15 cellular contexts compared by ENCODE assay signal in genomic region chr4:176981551-176981950, GRCh38.
A peak's percentile ranks its signal among the peaks of the same experiment; 100 is the strongest.
DNase-seq lines count a peak whose midpoint lies in the region; ATAC-seq and TF ChIP-seq lines count a peak whose summit lies in the region.
"Had no signal": no experiment of that assay in that cellular context is flagged by ENCODE, and none has a peak within 500 bp of the region (broad histone marks: within the 10 kb centered on the region; RNA-seq: fewer than 3 reads in every experiment).

No MANE protein-coding gene starts in this region.

- TF ChIP-seq CTCF in right atrium auricular region (IDR thresholded peaks at IDR 0.05) (no peak), foreskin fibroblast (IDR thresholded peaks at IDR 0.05; ENCODE audit: low read depth, low read length) (no peak), osteocyte (IDR thresholded peaks at IDR 0.05) (no peak), natural killer cell (IDR thresholded peaks at IDR 0.05) (no peak)

- H3K9me3 Mint-ChIP-seq in osteocyte (ENCODE audit: unreplicated experiment) (peaks cover 9% of the 10 kb centered on the region), natural killer cell (peaks cover 12 to 17% of the 10 kb centered on the region in 2 donors)
- H3K9me3 Mint-ChIP-seq: memory B cell had no signal

- ATAC-seq in left cardiac atrium (peak; percentile 55 to 56), natural killer cell (no peak)

- H3K4me1 ChIP-seq in right atrium auricular region: no peaks in the 10 kb centered on the region
- H3K4me1 ChIP-seq: thyroid gland had no signal

- no peaks in the 10 kb centered on the region for H3K4me1 Mint-ChIP-seq in osteocyte (ENCODE audit: unreplicated experiment)
- H3K4me1 Mint-ChIP-seq in natural killer cell: no peaks in the 10 kb centered on the region
- H3K4me1 Mint-ChIP-seq: memory B cell had no signal

- H3K4me3 Mint-ChIP-seq in osteocyte (ENCODE audit: unreplicated experiment) (no peak overlapping the region), natural killer cell (no peak overlapping the region)
- H3K4me3 Mint-ChIP-seq: endodermal cell, memory B cell had no signal

- H3K27me3 Mint-ChIP-seq in osteocyte (ENCODE audit: unreplicated experiment): no peaks in the 10 kb centered on the region
- H3K27me3 Mint-ChIP-seq in natural killer cell (ENCODE audit: low read depth in 2 of 2): no peaks in the 10 kb centered on the region
- H3K27me3 Mint-ChIP-seq: memory B cell had no signal

- intact Hi-C loops in left cardiac atrium (cut with DNase I) (no loop called here), natural killer cell (cut with micrococcal nuclease) (no loop called here)

- no peaks in the 10 kb centered on the region for H3K27me3 ChIP-seq in right atrium auricular region
- H3K27me3 ChIP-seq: brain microvascular endothelial cell, thyroid gland had no signal

- H3K27ac Mint-ChIP-seq in osteocyte (ENCODE audit: unreplicated experiment): no peak overlapping the region
- no peak overlapping the region for H3K27ac Mint-ChIP-seq in natural killer cell
- H3K27ac Mint-ChIP-seq: endodermal cell, memory B cell had no signal

- no peaks in the 10 kb centered on the region for H3K9me3 ChIP-seq in right atrium auricular region
- H3K9me3 ChIP-seq: thyroid gland had no signal

- DNase-seq in left cardiac atrium (no peak), right atrium auricular region (ENCODE audit: low spot score) (no peak), SIG-M5 (lab: John Stamatoyannopoulos, UW) (peak; percentile 0), foreskin fibroblast (peak; percentile 40 to 67), osteocyte (ENCODE audit: extremely low spot score, unreplicated experiment) (no peak), SW480 (ENCODE audit: low spot score) (no peak), natural killer cell (no peak)
- no peak for DNase-seq in stimulated activated naive CD4-positive, alpha-beta T cell (lab: John Stamatoyannopoulos, UW)
- DNase-seq: ACHN, brain microvascular endothelial cell, endodermal cell, NCI-H510A treated with DMSO at 0.1 percent for 48 hours, thyroid gland had no signal

- H3K36me3 Mint-ChIP-seq in osteocyte (ENCODE audit: unreplicated experiment): no peaks in the 10 kb centered on the region
- peaks cover 6% of the 10 kb centered on the region for H3K36me3 Mint-ChIP-seq in natural killer cell
- H3K36me3 Mint-ChIP-seq: memory B cell had no signal

- H3K36me3 ChIP-seq in right atrium auricular region: no peaks in the 10 kb centered on the region
- H3K36me3 ChIP-seq: brain microvascular endothelial cell, thyroid gland had no signal

- no peak overlapping the region for H3K27ac ChIP-seq in right atrium auricular region
- H3K27ac ChIP-seq: brain microvascular endothelial cell, thyroid gland, VCaP had no signal

- H3K4me3 ChIP-seq in right atrium auricular region: no peak overlapping the region
- no peak overlapping the region for H3K4me3 ChIP-seq in foreskin fibroblast (ENCODE audit: low read depth in 1 of 2, low read length in 2 of 2)
- H3K4me3 ChIP-seq: thyroid gland had no signal

Comparison
In these comparisons a context has a peak if more than half of its experiments do, and no peak if none do; other contexts are left out.
1. ATAC-seq: peak in left cardiac atrium (2 of 2); none in natural killer cell (0 of 3).
2. DNase-seq: peak in SIG-M5 (single experiment) and foreskin fibroblast (2 of 2); none in left cardiac atrium (single experiment), right atrium auricular region (single experiment), stimulated activated naive CD4-positive, alpha-beta T cell (0 of 6), osteocyte (single experiment), SW480 (single experiment) and natural killer cell (single experiment).